8 cellular contexts compared by ENCODE assay signal in the genomic region with DNA sequence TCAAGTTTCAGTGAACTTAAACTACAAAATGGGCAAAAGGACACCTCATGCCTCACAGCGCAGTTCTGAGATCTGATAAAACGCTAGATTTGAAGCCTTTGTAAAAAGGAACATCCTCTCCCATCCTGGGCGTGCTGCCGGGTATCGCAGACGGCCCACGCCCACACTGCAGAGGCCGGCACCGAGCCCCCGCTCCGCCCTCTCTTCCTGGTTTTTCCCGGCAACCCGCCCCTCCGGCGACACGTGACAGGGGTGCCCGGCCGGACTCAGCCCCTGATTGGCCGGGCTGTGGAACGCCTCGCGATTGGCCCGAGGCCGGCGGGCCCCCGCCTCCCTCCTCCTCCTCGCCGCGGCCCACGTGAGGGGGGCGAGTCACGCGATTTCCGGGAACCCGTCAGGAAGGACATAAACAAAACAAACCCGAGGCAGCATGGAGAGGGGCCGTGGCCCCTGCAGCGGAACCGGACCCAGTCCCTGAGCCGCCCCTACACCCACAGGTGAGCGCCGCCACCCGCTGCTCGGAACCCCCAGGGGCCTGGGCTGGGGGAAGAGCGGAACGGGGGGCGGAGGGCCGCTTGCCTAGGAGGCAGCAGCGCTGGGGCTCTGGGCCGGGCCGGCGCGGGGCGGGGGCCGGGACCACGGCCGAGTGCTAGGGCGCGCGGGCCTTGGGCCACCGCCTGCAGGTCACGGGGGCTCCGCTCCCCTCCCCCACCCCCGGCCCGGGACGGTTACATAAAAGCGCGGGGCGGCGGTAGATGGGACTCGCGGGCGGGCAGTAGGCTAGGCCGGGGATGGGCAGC. TPM values are rescaled to one million over a fixed set of nuclear protein-coding genes. Genes with fewer than 3 reads are reported as not detected.
DNase-seq lines count a peak whose midpoint lies in the region; ATAC-seq and TF ChIP-seq lines count a peak whose summit lies in the region.

A gene with protein sequence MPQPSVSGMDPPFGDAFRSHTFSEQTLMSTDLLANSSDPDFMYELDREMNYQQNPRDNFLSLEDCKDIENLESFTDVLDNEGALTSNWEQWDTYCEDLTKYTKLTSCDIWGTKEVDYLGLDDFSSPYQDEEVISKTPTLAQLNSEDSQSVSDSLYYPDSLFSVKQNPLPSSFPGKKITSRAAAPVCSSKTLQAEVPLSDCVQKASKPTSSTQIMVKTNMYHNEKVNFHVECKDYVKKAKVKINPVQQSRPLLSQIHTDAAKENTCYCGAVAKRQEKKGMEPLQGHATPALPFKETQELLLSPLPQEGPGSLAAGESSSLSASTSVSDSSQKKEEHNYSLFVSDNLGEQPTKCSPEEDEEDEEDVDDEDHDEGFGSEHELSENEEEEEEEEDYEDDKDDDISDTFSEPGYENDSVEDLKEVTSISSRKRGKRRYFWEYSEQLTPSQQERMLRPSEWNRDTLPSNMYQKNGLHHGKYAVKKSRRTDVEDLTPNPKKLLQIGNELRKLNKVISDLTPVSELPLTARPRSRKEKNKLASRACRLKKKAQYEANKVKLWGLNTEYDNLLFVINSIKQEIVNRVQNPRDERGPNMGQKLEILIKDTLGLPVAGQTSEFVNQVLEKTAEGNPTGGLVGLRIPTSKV (plus strand): TSS at position 370 of the 800 bp plus-strand sequence. CDS start 24,424 bp downstream, outside the sequence.

- ATAC-seq in GM19455 (IDR thresholded peaks at IDR 0.05; ENCODE audit: unreplicated experiment): peak; percentile 69
- ATAC-seq in right lobe of liver: peak; percentile 75 to 85 (median 82)

- under 1% methylated on average over 24 of the region's 74 CpGs for WGBS in right lobe of liver (ENCODE audit: insufficient coverage, low coverage, low lambda C conversion rate, missing lambda C conversion rate)

- peak within 1 kb of the TSS; percentile 90 to 98 (median 96) for H3K27ac Mint-ChIP-seq in CD4-positive, alpha-beta memory T cell

- H3K27me3 Mint-ChIP-seq in CD4-positive, alpha-beta memory T cell: no peaks in the 10 kb centered on the region

- H3K4me1 ChIP-seq in CD4-positive, alpha-beta memory T cell (ENCODE audit: insufficient read depth, low read length): peaks cover 44% of the 10 kb centered on the region
- peaks cover 0 to 24% (median 3%) of the 10 kb centered on the region in 4 donors for H3K4me1 ChIP-seq in right lobe of liver

- POLR2A ChIA-PET in CD4-positive, alpha-beta memory T cell (lab: Charles Lee; ENCODE audit: partially characterized antibody): interaction anchor here (0.8 to 4.2 kb wide), 18 partner anchors 9 to 1050 kb away, joined by 3 to 74 read pairs (median 8); a partner anchor contains a TSS

- H3K27ac ChIP-seq in CD4-positive, alpha-beta memory T cell (ENCODE audit: low read depth, low read length): peak within 1 kb of the TSS; percentile 95
- peak within 1 kb of the TSS; percentile 96 to 100 (median 98) for H3K27ac ChIP-seq in right lobe of liver

- H3K4me3 ChIP-seq in CD4-positive, alpha-beta memory T cell (ENCODE audit: low read length in 2 of 2): peak within 1 kb of the TSS; percentile 68 to 71
- peak within 1 kb of the TSS; percentile 96 to 99 (median 98) for H3K4me3 ChIP-seq in right lobe of liver

- H3K36me3 Mint-ChIP-seq in CD4-positive, alpha-beta memory T cell: peaks cover 5 to 24% of the 10 kb centered on the region in 2 donors

- TF ChIP-seq CTCF in right lobe of liver (IDR thresholded peaks at IDR 0.05): no peak

- intact Hi-C loops in CD4-positive, alpha-beta memory T cell (cut with micrococcal nuclease): loop anchor here (1.0 to 10.0 kb wide), 7 partner anchors 21 to 1671 kb away; a partner anchor contains a TSS
- intact Hi-C loops in right lobe of liver (cut with DNase I): no loop called here

- peaks cover 19 to 59% (median 38%) of the 10 kb centered on the region in 4 donors for H3K4me1 Mint-ChIP-seq in CD4-positive, alpha-beta memory T cell

- H3K27me3 ChIP-seq in CD4-positive, alpha-beta memory T cell (ENCODE audit: insufficient read depth, low read length): no peaks in the 10 kb centered on the region
- H3K27me3 ChIP-seq in right lobe of liver: no peaks in the 10 kb centered on the region

- peaks cover 6% of the 10 kb centered on the region for H3K36me3 ChIP-seq in CD4-positive, alpha-beta memory T cell (ENCODE audit: insufficient read depth, low read length)
- H3K36me3 ChIP-seq in right lobe of liver: no peaks in the 10 kb centered on the region

- H3K9me3 Mint-ChIP-seq in CD4-positive, alpha-beta memory T cell: no peaks in the 10 kb centered on the region

- H3K4me3 Mint-ChIP-seq in CD4-positive, alpha-beta memory T cell: peak within 1 kb of the TSS; percentile 92 to 98 (median 96)

- DNase-seq in CD4-positive, alpha-beta memory T cell: peak; percentile 98 to 99 (median 99)
- DNase-seq in HK-2 (ENCODE audit: unreplicated experiment): peak; percentile 92
- peak; percentile 68 for DNase-seq in NCI-H82 treated with DMSO at 0.1 percent for 48 hours (lab: John Stamatoyannopoulos, UW; ENCODE audit: unreplicated experiment)
- peak; percentile 97 for DNase-seq in activated CD4-positive, alpha-beta T cell treated with anti-CD3 and anti-CD28 coated beads, Interleukin-2, amount 50 U/mL, for 48 hours
- peak; percentile 90 to 97 for DNase-seq in dermis microvascular lymphatic vessel endothelial cell (ENCODE audit: low read depth in 2 of 2)
- DNase-seq in right lobe of liver: peak; percentile 99
- DNase-seq in stimulated activated CD4-positive, alpha-beta T cell treated with anti-CD3 and anti-CD28 coated beads, Interleukin-4, amount 100 ng/mL, for 24 hours: peak; percentile 97

- peak; percentile 42 for TF ChIP-seq POLR2A in right lobe of liver (IDR thresholded peaks at IDR 0.05)

- CTCF ChIA-PET in CD4-positive, alpha-beta memory T cell (lab: Charles Lee; ENCODE audit: partially characterized antibody): interaction anchor here (1.0 to 2.5 kb wide), 4 partner anchors 17 to 89 kb away, joined by 3 to 15 read pairs (median 7); a partner anchor contains a TSS

- H3K9me3 ChIP-seq in CD4-positive, alpha-beta memory T cell (ENCODE audit: control insufficient read depth in 1 of 2, low read length in 2 of 2): no peaks in the 10 kb centered on the region
- no peaks in the 10 kb centered on the region for H3K9me3 ChIP-seq in right lobe of liver

RNA-seq across cellular contexts. Expression of the gene that starts here (rescaled TPM):
- total RNA-seq in CD4-positive, alpha-beta memory T cell: 100 to 1,000 TPM; 102 TPM
- 10 to 100 TPM; 54.8 to 93.1 TPM for polyA plus RNA-seq in CD4-positive, alpha-beta memory T cell
- total RNA-seq in dermis microvascular lymphatic vessel endothelial cell (16.3 and 21.5 TPM in 2 replicates), right lobe of liver (10 to 100 TPM in 4 of 6 experiments, 1 to 10 TPM in 2; 6.5 to 15.7 (median 12.6) TPM)

Comparison
In these comparisons a context has a peak if more than half of its experiments do, and no peak if none do; other contexts are left out.
1. Peak in every context shown above with its lines: DNase-seq, ATAC-seq, H3K4me3 ChIP-seq and H3K27ac ChIP-seq.